ENCODE assay signal across 8 cellular contexts in the genomic region with DNA sequence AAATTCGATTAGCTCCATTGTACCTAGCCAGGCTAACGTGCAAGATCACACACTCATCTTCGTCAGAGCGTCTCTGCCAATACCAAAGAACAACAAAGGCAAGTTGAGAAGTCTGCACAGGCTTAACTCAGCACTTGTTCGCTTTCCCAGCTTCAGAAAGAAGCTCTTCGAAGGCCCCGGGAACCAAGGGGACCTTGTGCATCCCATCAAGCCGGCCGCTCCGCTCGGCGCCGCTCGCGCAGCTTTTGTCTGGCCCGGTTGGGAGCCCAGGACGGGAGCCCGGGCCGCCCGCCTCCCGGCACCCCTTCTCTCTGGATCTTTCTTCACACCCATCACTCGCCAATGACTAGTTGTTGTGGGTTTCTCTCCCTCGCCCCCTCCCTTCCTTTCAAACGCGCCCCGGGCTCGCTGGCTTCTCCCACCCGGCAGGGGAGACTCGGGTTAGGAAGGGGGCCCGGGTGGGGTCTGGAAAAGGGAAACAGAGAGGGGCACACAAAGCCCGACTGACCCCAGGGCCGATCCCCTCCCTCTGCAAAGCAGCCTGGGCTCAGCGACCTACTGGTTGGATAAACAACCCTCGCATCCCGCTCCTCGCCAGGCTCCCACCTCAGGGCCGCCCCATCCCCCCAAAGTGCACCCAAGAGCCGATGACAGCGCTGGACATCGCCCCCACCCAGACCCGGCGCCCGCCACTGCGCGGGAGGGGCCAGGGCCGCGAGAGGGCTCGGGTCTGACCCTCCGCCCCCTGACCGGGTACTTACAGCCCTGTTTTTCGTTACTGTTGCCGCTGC. TPM values are rescaled to one million over a fixed set of nuclear protein-coding genes. Genes with fewer than 3 reads are reported as not detected.
DNase-seq lines count a peak whose midpoint lies in the region; ATAC-seq lines count a peak whose summit lies in the region.

No MANE protein-coding gene starts in this region.

- peak overlapping the region; percentile 97 for H3K56ac ChIP-seq in mesendoderm (ENCODE audit: low read length)

- no CpG with 5 or more reads among the region's 52 CpGs for WGBS in mesendoderm (ENCODE audit: extremely low coverage, insufficient coverage, low lambda C conversion rate)

- no peak overlapping the region for H4K5ac ChIP-seq in mesendoderm (ENCODE audit: low read length)

- H2BK15ac ChIP-seq in mesendoderm (replicated peaks; ENCODE audit: low read depth), result no peak overlapping the region

- peak overlapping the region; percentile 89 for H3K9ac ChIP-seq in mesendoderm (ENCODE audit: low read length)

- peak overlapping the region; percentile 17 for H3K4me2 ChIP-seq in mesendoderm (ENCODE audit: low read length)

- H4K8ac ChIP-seq in mesendoderm (ENCODE audit: low read depth, low read length), result peak overlapping the region; percentile 30

- no peak overlapping the region for H2AK5ac ChIP-seq in mesendoderm (ENCODE audit: low read length)

- peaks cover 11% of the 10 kb centered on the region for H3K4me1 ChIP-seq in effector memory CD4-positive, alpha-beta T cell (ENCODE audit: control insufficient read depth, insufficient read depth, low read length, poor library complexity, severe bottlenecking)
- H3K4me1 ChIP-seq in mesendoderm (ENCODE audit: control insufficient read depth, low read depth, low read length), result no peaks in the 10 kb centered on the region

- DNase-seq in NCI-H2029 (lab: John Stamatoyannopoulos, UW) (peak; percentile 42), NCI-H2029 treated with DMSO at 0.1 percent for 48 hours (lab: John Stamatoyannopoulos, UW) (no peak), NCI-H2227 (lab: John Stamatoyannopoulos, UW; ENCODE audit: unreplicated experiment) (peak; percentile 78), mesendoderm (peak; percentile 66)
- DNase-seq in activated CD8-positive, alpha-beta memory T cell treated with anti-CD3 and anti-CD28 coated beads for 24 hours, result peak; percentile 84
- peak; percentile 5 to 39 (median 18) for DNase-seq in effector memory CD4-positive, alpha-beta T cell
- DNase-seq in stimulated activated CD8-positive, alpha-beta memory T cell treated with anti-CD3 and anti-CD28 coated beads, Interleukin-15, amount 100 ng/mL, for 4 hours (ENCODE audit: low read depth in 2 of 2), result peak; percentile 3 to 8

- no peaks in the 10 kb centered on the region for H3K36me3 ChIP-seq in effector memory CD4-positive, alpha-beta T cell (ENCODE audit: control insufficient read depth, insufficient read depth, low read length)
- H3K36me3 ChIP-seq in mesendoderm (ENCODE audit: control insufficient read depth, insufficient read depth, low read length), result no peaks in the 10 kb centered on the region

- H3K4ac ChIP-seq in mesendoderm (ENCODE audit: low read depth, low read length), result peak overlapping the region; percentile 76

- H3K27me3 ChIP-seq in effector memory CD4-positive, alpha-beta T cell (replicated peaks; ENCODE audit: control insufficient read depth, insufficient read depth, low read length, poor library complexity, severe bottlenecking), result no peaks in the 10 kb centered on the region
- no peaks in the 10 kb centered on the region for H3K27me3 ChIP-seq in mesendoderm (ENCODE audit: insufficient read depth, low read length, poor library complexity)

- no peak overlapping the region for H3K23ac ChIP-seq in mesendoderm (ENCODE audit: low read length)

- H2BK5ac ChIP-seq in mesendoderm (ENCODE audit: low read length), result peak overlapping the region; percentile 61

- peak overlapping the region; percentile 52 for H2BK120ac ChIP-seq in mesendoderm (ENCODE audit: low read depth, low read length)

- H3K18ac ChIP-seq in mesendoderm (ENCODE audit: low read length), result peak overlapping the region; percentile 79

- peak; percentile 38 for ATAC-seq in HG02852 (IDR thresholded peaks at IDR 0.05; ENCODE audit: unreplicated experiment)

- H3K9me3 ChIP-seq in effector memory CD4-positive, alpha-beta T cell (ENCODE audit: control insufficient read depth, low read length), result no peaks in the 10 kb centered on the region

- peaks cover 38% of the 10 kb centered on the region for H3K79me2 ChIP-seq in mesendoderm (ENCODE audit: control insufficient read depth, insufficient read depth, low read length)

- peaks cover 8% of the 10 kb centered on the region for H3K79me1 ChIP-seq in mesendoderm (ENCODE audit: low read length)

- peak overlapping the region; percentile 80 for H3K4me3 ChIP-seq in effector memory CD4-positive, alpha-beta T cell (ENCODE audit: insufficient read depth, low read depth, low read length, poor library complexity, severe bottlenecking)
- H3K4me3 ChIP-seq in mesendoderm (ENCODE audit: low read length), result peak overlapping the region; percentile 82

- peak overlapping the region; percentile 93 for H3K27ac ChIP-seq in effector memory CD4-positive, alpha-beta T cell (ENCODE audit: insufficient read depth, low read length, poor library complexity, severe bottlenecking)
- H3K27ac ChIP-seq in mesendoderm (ENCODE audit: low read depth, low read length), result peak overlapping the region; percentile 96

RNA-seq across cellular contexts. Expression of a gene that starts 0.5 kb away (rescaled TPM):
- polyA plus RNA-seq in mesendoderm (2013, experiment 1 of 2), result 17.6 TPM
- 17.0 TPM for polyA plus RNA-seq in mesendoderm (2013, experiment 2 of 2)
